19 cellular contexts compared by ENCODE assay signal in the genomic region with DNA sequence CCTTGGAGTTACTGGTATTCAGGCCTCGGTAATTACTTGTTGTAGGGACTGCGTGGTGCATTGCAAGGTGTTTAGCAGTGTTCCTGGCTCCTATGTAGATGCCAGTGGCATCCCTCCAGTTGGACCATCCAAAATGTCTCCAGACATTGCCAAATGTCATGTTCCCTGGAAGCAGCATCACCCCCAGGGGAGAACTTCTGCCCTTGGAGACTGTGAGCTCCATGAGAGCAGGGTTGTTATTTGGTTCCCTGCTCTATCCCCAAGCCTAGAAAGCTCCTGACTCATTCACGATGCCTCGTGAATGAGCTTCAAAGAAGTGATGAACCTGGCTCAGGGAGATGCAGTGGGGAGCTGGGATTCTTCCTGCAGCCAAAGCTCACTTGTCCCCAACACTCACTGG. TPM values are rescaled to one million over a fixed set of nuclear protein-coding genes. Genes with fewer than 3 reads are reported as not detected.
A peak's percentile ranks its signal among the peaks of the same experiment; 100 is the strongest.
DNase-seq lines count a peak whose midpoint lies in the region; ATAC-seq and TF ChIP-seq lines count a peak whose summit lies in the region.
"Had no signal": no experiment of that assay in that cellular context is flagged by ENCODE, and none has a peak within 500 bp of the region (broad histone marks: within the 10 kb centered on the region; RNA-seq: fewer than 3 reads in every experiment).

No MANE protein-coding gene starts in this region.

- H4K20me1 ChIP-seq in osteoblast (ENCODE audit: insufficient read depth, low read length): peaks cover under 1% of the 10 kb centered on the region

- no peak overlapping the region for H3K27ac ChIP-seq in osteoblast (ENCODE audit: low read depth, low read length)
- H3K27ac ChIP-seq: A549 had no signal

- DNase-seq in AG10803 (ENCODE audit: low read depth): peak; percentile 21
- peak; percentile 34 for DNase-seq in G401 (ENCODE audit: low spot score)
- DNase-seq in fibroblast of gingiva (ENCODE audit: low read depth): peak; percentile 55
- peak; percentile 19 for DNase-seq in osteoblast (ENCODE audit: insufficient read length, low spot score, missing footprints)
- no peak for DNase-seq in T-helper 2 cell
- DNase-seq: BE2C; CD4-positive, alpha-beta memory T cell; Kasumi-1; NCI-H1694; NCI-H2081; NCI-H2171; NCI-H524 treated with DMSO at 0.1 percent for 48 hours; NCI-H82; SHP77 had no signal

- peaks cover 57% of the 10 kb centered on the region for H3K4me1 ChIP-seq in osteoblast (ENCODE audit: insufficient read depth, low read length)

- H3K4me2 ChIP-seq in osteoblast (ENCODE audit: insufficient read depth, low read length): no peak overlapping the region
- H3K4me2 ChIP-seq: A549 had no signal

- TF ChIP-seq CTCF in AG10803 (conservative IDR thresholded peaks at IDR 0.05; ENCODE audit: low read length) (no peak), osteoblast (IDR thresholded peaks at IDR 0.05; ENCODE audit: extremely low read depth, low read depth, low read length) (no peak)

- H3K4me3 ChIP-seq in AG10803 (ENCODE audit: low read length) (no peak overlapping the region), osteoblast (ENCODE audit: insufficient read depth, low read length) (no peak overlapping the region)
- H3K4me3 ChIP-seq: A549 had no signal

- no peaks in the 10 kb centered on the region for H3K27me3 ChIP-seq in osteoblast (ENCODE audit: insufficient read depth, low read length)
- H3K27me3 ChIP-seq: BE2C had no signal

- no peaks in the 10 kb centered on the region for H3K36me3 ChIP-seq in osteoblast (ENCODE audit: insufficient read depth, low read length)
- H3K36me3 ChIP-seq: BE2C had no signal

- ATAC-seq in HG03159 (IDR thresholded peaks at IDR 0.05; ENCODE audit: unreplicated experiment) (no peak), GM18502 (IDR thresholded peaks at IDR 0.05; ENCODE audit: poor library complexity, unreplicated experiment) (no peak)
- ATAC-seq: A549 had no signal

- no peaks in the 10 kb centered on the region for H3K9me3 ChIP-seq in osteoblast (ENCODE audit: low read depth, low read length)
- H3K9me3 ChIP-seq: A549, BE2C had no signal

- no peak overlapping the region for H2AFZ ChIP-seq in osteoblast (ENCODE audit: low read length)

- in situ Hi-C loops in G401 (cut with HindIII; ENCODE audit: low sequenced_read_pairs): no loop called here

- H3K79me2 ChIP-seq in osteoblast (ENCODE audit: insufficient read depth, low read length): peaks cover 2% of the 10 kb centered on the region

RNA-seq across cellular contexts. Expression of a gene that starts 4.8 kb away (rescaled TPM):
- 0.58 TPM in 1 of 2 replicates, not detected in the other for total RNA-seq in G401 (2014; rRNA removed; shearing (Covaris generic))
- total RNA-seq in osteoblast: 103 and 107 TPM in 2 replicates
- total RNA-seq: H4, MCF 10A had no signal

RNA-seq across cellular contexts. Expression of a gene that starts 14.6 kb away (rescaled TPM):
- total RNA-seq in G401 (2014; rRNA removed; shearing (Covaris generic)): 34.3 and 46.6 TPM in 2 replicates
- total RNA-seq in osteoblast: 27.1 and 31.8 TPM in 2 replicates

RNA-seq across cellular contexts. Expression of a gene that starts 23.3 kb away (rescaled TPM):
- total RNA-seq in G401 (2014; rRNA removed; shearing (Covaris generic)): 92.6 and 111 TPM in 2 replicates
- total RNA-seq in osteoblast: 43.0 and 43.1 TPM in 2 replicates

RNA-seq across cellular contexts. Expression of a gene that starts 25.8 kb away (rescaled TPM):
- total RNA-seq in G401 (2014; rRNA removed; shearing (Covaris generic)): 22.2 and 23.7 TPM in 2 replicates
- 20.6 and 21.2 TPM in 2 replicates for total RNA-seq in osteoblast

RNA-seq across cellular contexts. Expression of a gene that starts 29.9 kb away (rescaled TPM):
- total RNA-seq in G401 (2014; rRNA removed; shearing (Covaris generic)): 2.8 TPM in 1 of 2 replicates, not detected in the other
- total RNA-seq in osteoblast: 0.29 and 0.36 TPM in 2 replicates
- total RNA-seq: CD4-positive, alpha-beta memory T cell; MCF 10A had no signal

Comparison
In these comparisons a context has a peak if more than half of its experiments do, and no peak if none do; other contexts are left out.
1. DNase-seq: peak in AG10803 (single experiment), G401 (single experiment), fibroblast of gingiva (single experiment) and osteoblast (single experiment); none in T-helper 2 cell (0 of 5).
2. RNA of a gene that starts 4.8 kb away (total RNA-seq): 103 to 107 TPM in osteoblast; 0.58 TPM in G401; every median in the first group is over 10 times any median in the second.